Comparison of ENCODE assay signal across 1 cellular context in genomic region chr1:114716304-114717158, GRCh38.
A peak's percentile ranks its signal among the peaks of the same experiment; 100 is the strongest.
TF ChIP-seq lines count a peak whose summit lies in the region.

TSS of gene NRAS (minus strand) at chr1:114716771. CDS start at chr1:114716160, 611 bp downstream.

TF ChIP-seq in HepG2, 621 proteins besides CTCF, POLR2A, EP300 and RAD21 (continued from another document and continues in another):
- TF ChIP-seq ZNF724P (CRISPR knock-in tag; IDR thresholded peaks at IDR 0.05; ENCODE audit: borderline replicate concordance) (no peak), PTBP1 (IDR thresholded peaks at IDR 0.05; ENCODE audit: low read depth, low read length, poor library complexity, severe bottlenecking) (no peak), HNF1A (IDR thresholded peaks at IDR 0.05; ENCODE audit: low read depth) (no peak), HNF1A (CRISPR knock-in tag; IDR thresholded peaks at IDR 0.05; ENCODE audit: borderline replicate concordance) (no peak), PBX2 (CRISPR knock-in tag; IDR thresholded peaks at IDR 0.05) (no peak), ZNF44 (CRISPR knock-in tag; IDR thresholded peaks at IDR 0.05) (no peak), SP2 (CRISPR knock-in tag; IDR thresholded peaks at IDR 0.05) (no peak), FOXM1 (CRISPR knock-in tag; IDR thresholded peaks at IDR 0.05) (no peak), TFE3 (CRISPR knock-in tag; IDR thresholded peaks at IDR 0.05) (peak; percentile 90), ZSCAN21 (CRISPR knock-in tag; IDR thresholded peaks at IDR 0.05; ENCODE audit: borderline replicate concordance) (no peak; the same call in 1 of the 2 replicates), ZNF3 (CRISPR knock-in tag; IDR thresholded peaks at IDR 0.05) (no peak), HIVEP1 (CRISPR knock-in tag; IDR thresholded peaks at IDR 0.05) (peak; percentile 54; the same call in 1 of the 2 replicates), SMYD3 (CRISPR knock-in tag; IDR thresholded peaks at IDR 0.05) (no peak), CENPX (CRISPR knock-in tag; IDR thresholded peaks at IDR 0.05) (no peak), ZNF343 (CRISPR knock-in tag; IDR thresholded peaks at IDR 0.05) (no peak), ZNF569 (CRISPR knock-in tag; IDR thresholded peaks at IDR 0.05; ENCODE audit: borderline replicate concordance) (no peak), HMGXB3 (CRISPR knock-in tag; IDR thresholded peaks at IDR 0.05; ENCODE audit: borderline replicate concordance) (peak; percentile 53; the same call in 1 of the 2 replicates), MZF1 (CRISPR knock-in tag; IDR thresholded peaks at IDR 0.05; ENCODE audit: borderline replicate concordance) (no peak), ZNF446 (CRISPR knock-in tag; IDR thresholded peaks at IDR 0.05) (no peak), ZBTB46 (CRISPR knock-in tag; IDR thresholded peaks at IDR 0.05; ENCODE audit: borderline replicate concordance) (no peak), ZNF543 (CRISPR knock-in tag; IDR thresholded peaks at IDR 0.05) (no peak), SRY (CRISPR knock-in tag; IDR thresholded peaks at IDR 0.05) (no peak), ZNF564 (CRISPR knock-in tag; IDR thresholded peaks at IDR 0.05) (no peak), ZNF407 (CRISPR knock-in tag; IDR thresholded peaks at IDR 0.05; ENCODE audit: not compliant biosample characterization) (peak; percentile 43), RFX3 (CRISPR knock-in tag; IDR thresholded peaks at IDR 0.05) (no peak), ZSCAN29 (CRISPR knock-in tag; conservative IDR thresholded peaks at IDR 0.05) (no peak), ZBTB25 (CRISPR knock-in tag; IDR thresholded peaks at IDR 0.05) (no peak), ZNF33B (CRISPR knock-in tag; IDR thresholded peaks at IDR 0.05) (0 out of 2 replicates have a peak, but pooled peaks have one; percentile 21), RELA (CRISPR knock-in tag; IDR thresholded peaks at IDR 0.05) (no peak), E2F2 (CRISPR knock-in tag; IDR thresholded peaks at IDR 0.05; ENCODE audit: borderline replicate concordance) (no peak)
